ENCODE assay signal across 13 cellular contexts in genomic region chr2:111185496-111186022, GRCh38.
DNase-seq lines count a peak whose midpoint lies in the region; ATAC-seq and TF ChIP-seq lines count a peak whose summit lies in the region.
"Had no signal": no experiment of that assay in that cellular context is flagged by ENCODE, and none has a peak within 500 bp of the region (broad histone marks: within the 10 kb centered on the region; RNA-seq: fewer than 3 reads in every experiment).

No MANE protein-coding gene starts in this region.

- H3K27ac Mint-ChIP-seq in progenitor cell of endocrine pancreas, result peak overlapping the region; percentile 20
- H3K27ac Mint-ChIP-seq in activated T-helper 2 cell treated with anti-CD3 and anti-CD28 coated beads, Interferon-gamma antibody, Interleukin-2, Interleukin-4, amounts not matched to agents 10 μg/mL and 5 μg/mL and 100 μg/mL, durations not matched to agents 14 hours and 24 hours and 36 hours, result no peak overlapping the region
- H3K27ac Mint-ChIP-seq: B cell; natural killer cell treated with Interleukin-12 subunit alpha and Interleukin-12 subunit beta and Interleukin-15 and Interleukin-18, amount 100 ng/mL, for 72 hours had no signal

- peaks cover 35% of the 10 kb centered on the region for H3K27me3 Mint-ChIP-seq in progenitor cell of endocrine pancreas
- peaks cover 8% of the 10 kb centered on the region for H3K27me3 Mint-ChIP-seq in activated T-helper 2 cell treated with anti-CD3 and anti-CD28 coated beads, Interferon-gamma antibody, Interleukin-2, Interleukin-4, amounts not matched to agents 10 μg/mL and 5 μg/mL and 100 μg/mL, durations not matched to agents 14 hours and 24 hours and 36 hours (ENCODE audit: low read depth)

- WGBS in heart left ventricle, 4 donors, result 29 to 37% (median 37%) methylated on average over 6 to 9 of the region's 9 CpGs

- H3K4me3 Mint-ChIP-seq in progenitor cell of endocrine pancreas (ENCODE audit: low read depth), result peak overlapping the region; percentile 17
- H3K4me3 Mint-ChIP-seq in activated T-helper 2 cell treated with anti-CD3 and anti-CD28 coated beads, Interferon-gamma antibody, Interleukin-2, Interleukin-4, amounts not matched to agents 10 μg/mL and 5 μg/mL and 100 μg/mL, durations not matched to agents 14 hours and 24 hours and 36 hours (ENCODE audit: low read depth), result no peak overlapping the region
- H3K4me3 Mint-ChIP-seq: B cell; natural killer cell treated with Interleukin-12 subunit alpha and Interleukin-12 subunit beta and Interleukin-15 and Interleukin-18, amount 100 ng/mL, for 72 hours had no signal

- TF ChIP-seq CTCF in heart left ventricle (IDR thresholded peaks at IDR 0.05) (no peak), progenitor cell of endocrine pancreas (IDR thresholded peaks at IDR 0.05; ENCODE audit: unreplicated experiment) (no peak), RWPE1 (conservative IDR thresholded peaks at IDR 0.05; ENCODE audit: low read depth) (no peak)

- ATAC-seq in heart left ventricle (peak; percentile 66 to 84 (median 73)), HG02981 (IDR thresholded peaks at IDR 0.05; ENCODE audit: unreplicated experiment) (no peak)
- ATAC-seq: natural killer cell treated with Interleukin-12 subunit alpha and Interleukin-12 subunit beta and Interleukin-15 and Interleukin-18, amount 100 ng/mL, for 72 hours had no signal

- TF ChIP-seq POLR2A in heart left ventricle (IDR thresholded peaks at IDR 0.05), result no peak

- H3K27ac ChIP-seq in heart left ventricle (peak overlapping the region in 10 of 12 donors; percentile 4 to 63 (median 22)), RWPE1 (no peak overlapping the region)
- H3K27ac ChIP-seq: cardiac muscle cell had no signal

- CTCF ChIA-PET in RWPE1 (lab: Yijun Ruan, JAX), result no interaction called here

- intact Hi-C loops in heart left ventricle (cut with DNase I), result loop anchor here in 1 of 10 donors (10.0 kb wide), 1 partner anchor 51 kb away; no protein-coding TSS in a partner anchor
- intact Hi-C loops in activated T-helper 2 cell treated with anti-CD3 and anti-CD28 coated beads, Interferon-gamma antibody, Interleukin-2, Interleukin-4, amounts not matched to agents 10 μg/mL and 5 μg/mL and 100 μg/mL, durations not matched to agents 14 hours and 24 hours and 36 hours (cut with micrococcal nuclease), result no loop called here

- DNase-seq in DMS53 treated with DMSO at 0.1 percent for 48 hours (lab: John Stamatoyannopoulos, UW; ENCODE audit: unreplicated experiment) (peak; percentile 18), NCI-H345 treated with DMSO at 0.1 percent for 48 hours (lab: John Stamatoyannopoulos, UW; ENCODE audit: unreplicated experiment) (peak; percentile 33), heart left ventricle (peak in 3 of 5 donors; percentile 25 to 56 (median 42)), progenitor cell of endocrine pancreas (ENCODE audit: low spot score, unreplicated experiment) (no peak), RWPE1 (ENCODE audit: low spot score) (no peak), SIG-M5 treated with dmso at 0.1 percent for 504 hours (lab: John Stamatoyannopoulos, UW; ENCODE audit: unreplicated experiment) (no peak)
- no peak for DNase-seq in activated T-helper 2 cell treated with anti-CD3 and anti-CD28 coated beads, Interferon-gamma antibody, Interleukin-2, Interleukin-4, amounts not matched to agents 10 μg/mL and 5 μg/mL and 100 μg/mL, durations not matched to agents 14 hours and 24 hours and 36 hours (ENCODE audit: low spot score)
- DNase-seq: activated CD4-positive, alpha-beta T cell treated with anti-CD3 and anti-CD28 coated beads for 4 hours; stimulated activated CD4-positive, alpha-beta T cell treated with anti-CD3 and anti-CD28 coated beads, Interleukin-15, amount 100 ng/mL, for 24 hours had no signal

- no peaks in the 10 kb centered on the region for H3K36me3 Mint-ChIP-seq in progenitor cell of endocrine pancreas (ENCODE audit: insufficient read depth)
- H3K36me3 Mint-ChIP-seq in activated T-helper 2 cell treated with anti-CD3 and anti-CD28 coated beads, Interferon-gamma antibody, Interleukin-2, Interleukin-4, amounts not matched to agents 10 μg/mL and 5 μg/mL and 100 μg/mL, durations not matched to agents 14 hours and 24 hours and 36 hours (ENCODE audit: low read depth), result no peaks in the 10 kb centered on the region
- H3K36me3 Mint-ChIP-seq: natural killer cell treated with Interleukin-12 subunit alpha and Interleukin-12 subunit beta and Interleukin-15 and Interleukin-18, amount 100 ng/mL, for 72 hours had no signal

- no peaks in the 10 kb centered on the region for H3K9me3 Mint-ChIP-seq in progenitor cell of endocrine pancreas (ENCODE audit: low read depth)
- H3K9me3 Mint-ChIP-seq in activated T-helper 2 cell treated with anti-CD3 and anti-CD28 coated beads, Interferon-gamma antibody, Interleukin-2, Interleukin-4, amounts not matched to agents 10 μg/mL and 5 μg/mL and 100 μg/mL, durations not matched to agents 14 hours and 24 hours and 36 hours, result no peaks in the 10 kb centered on the region
- H3K9me3 Mint-ChIP-seq: natural killer cell treated with Interleukin-12 subunit alpha and Interleukin-12 subunit beta and Interleukin-15 and Interleukin-18, amount 100 ng/mL, for 72 hours had no signal

- H3K36me3 ChIP-seq in heart left ventricle, result no peaks in the 10 kb centered on the region
- H3K36me3 ChIP-seq: cardiac muscle cell had no signal

- no peaks in the 10 kb centered on the region for H3K27me3 ChIP-seq in heart left ventricle
- H3K27me3 ChIP-seq: cardiac muscle cell had no signal

- no peak overlapping the region for H3K4me3 ChIP-seq in heart left ventricle
- H3K4me3 ChIP-seq: cardiac muscle cell had no signal

- POLR2A ChIA-PET in RWPE1 (lab: Yijun Ruan, JAX; ENCODE audit: low non-redundant PET), result no interaction called here

- peaks cover 11% of the 10 kb centered on the region for H3K4me1 Mint-ChIP-seq in progenitor cell of endocrine pancreas (ENCODE audit: low read depth)
- H3K4me1 Mint-ChIP-seq in activated T-helper 2 cell treated with anti-CD3 and anti-CD28 coated beads, Interferon-gamma antibody, Interleukin-2, Interleukin-4, amounts not matched to agents 10 μg/mL and 5 μg/mL and 100 μg/mL, durations not matched to agents 14 hours and 24 hours and 36 hours (ENCODE audit: low read depth), result no peaks in the 10 kb centered on the region
- H3K4me1 Mint-ChIP-seq: B cell had no signal

- H3K4me1 ChIP-seq in heart left ventricle, result peaks cover 0 to 23% (median 2%) of the 10 kb centered on the region in 12 donors

- H3K9me3 ChIP-seq in heart left ventricle, result no peaks in the 10 kb centered on the region

Comparison
In these comparisons a context has a peak if more than half of its experiments do, and no peak if none do; other contexts are left out.
1. DNase-seq: peak in DMS53 treated with DMSO at 0.1 percent for 48 hours (single experiment), NCI-H345 treated with DMSO at 0.1 percent for 48 hours (single experiment) and heart left ventricle (3 of 5); none in progenitor cell of endocrine pancreas (single experiment), RWPE1 (single experiment), SIG-M5 treated with dmso at 0.1 percent for 504 hours (single experiment) and activated T-helper 2 cell treated with anti-CD3 and anti-CD28 coated beads, Interferon-gamma antibody, Interleukin-2, Interleukin-4, amounts not matched to agents 10 μg/mL and 5 μg/mL and 100 μg/mL, durations not matched to agents 14 hours and 24 hours and 36 hours (single experiment).